In genomic region chrX:100410083-100410590, GRCh38 we compare ENCODE assay signal across 8 cellular contexts. TPM values are rescaled to one million over a fixed set of nuclear protein-coding genes. Genes with fewer than 3 reads are reported as not detected.
DNase-seq lines count a peak whose midpoint lies in the region; ATAC-seq, FAIRE-seq and TF ChIP-seq lines count a peak whose summit lies in the region.

Gene PCDH19 (minus strand): TSS chrX:100410273. CDS start chrX:100408597, 1,676 bp downstream.

- WGBS in hepatocyte (ENCODE audit: low lambda C conversion rate, missing lambda C conversion rate), result 38% methylated on average over 39 of the region's 49 CpGs

- H3K4me3 ChIP-seq in hepatocyte, result peak within 1 kb of the TSS; percentile 45

- no peak for FAIRE-seq in urothelium cell line (lab: Jason Lieb, UNC)

- H3K36me3 ChIP-seq in hepatocyte (replicated peaks; ENCODE audit: insufficient read depth, low read depth), result no peaks in the 10 kb centered on the region

- peak within 1 kb of the TSS; percentile 20 for H3K27ac ChIP-seq in hepatocyte

- no peaks in the 10 kb centered on the region for H3K9me3 ChIP-seq in hepatocyte (ENCODE audit: low read depth)

- no peaks in the 10 kb centered on the region for H3K4me1 ChIP-seq in hepatocyte (ENCODE audit: insufficient read depth)

- no peaks in the 10 kb centered on the region for H3K9me2 ChIP-seq in hepatocyte (replicated peaks; ENCODE audit: insufficient read depth)

- no peaks in the 10 kb centered on the region for H4K20me1 ChIP-seq in hepatocyte (ENCODE audit: insufficient read depth, poor library complexity, severe bottlenecking)

- DNase-seq in GM04504 (ENCODE audit: low read depth), result peak; percentile 17
- DNase-seq in NCI-H2107 treated with DMSO at 0.1 percent for 48 hours (lab: John Stamatoyannopoulos, UW; ENCODE audit: unreplicated experiment), result peak; percentile 21
- DNase-seq in anterior cingulate cortex (lab: John Stamatoyannopoulos, UW), result peak in 57 of 58 donors; percentile 1 to 74 (median 40)
- DNase-seq in hepatocyte (ENCODE audit: low spot score), result peak; percentile 81
- DNase-seq in putamen (ENCODE audit: low spot score), result peak; percentile 10
- DNase-seq in NCI-H146 (lab: John Stamatoyannopoulos, UW), result no peak
- DNase-seq in urothelium cell line (ENCODE audit: low spot score), result no peak

- no peak for ATAC-seq in GM18909 (IDR thresholded peaks at IDR 0.05; ENCODE audit: poor library complexity, unreplicated experiment)

- TF ChIP-seq CTCF in hepatocyte (IDR thresholded peaks at IDR 0.05; ENCODE audit: poor library complexity), result no peak

- peak within 1 kb of the TSS; percentile 68 for H2AFZ ChIP-seq in hepatocyte

- H3K79me2 ChIP-seq in hepatocyte, result no peaks in the 10 kb centered on the region

- peaks cover 10% of the 10 kb centered on the region for H3K27me3 ChIP-seq in hepatocyte

- peak within 1 kb of the TSS; percentile 87 for H3K4me2 ChIP-seq in hepatocyte

RNA-seq across cellular contexts. Expression of gene PCDH19, which starts in this region (rescaled TPM):
- total RNA-seq in hepatocyte, result 3.6 and 3.7 TPM in 2 replicates
- 0.92 and 1.8 TPM in 2 replicates for polyA plus RNA-seq in hepatocyte

Comparison
In these comparisons a context has a peak if more than half of its experiments do, and no peak if none do; other contexts are left out.
1. DNase-seq: peak in GM04504 (single experiment), NCI-H2107 treated with DMSO at 0.1 percent for 48 hours (single experiment), anterior cingulate cortex (57 of 58), hepatocyte (single experiment) and putamen (single experiment); none in NCI-H146 (single experiment) and urothelium cell line (single experiment).